19 cellular contexts compared by ENCODE assay signal in genomic region chr3:174540081-174540480, GRCh38.
A peak's percentile ranks its signal among the peaks of the same experiment; 100 is the strongest.
DNase-seq lines count a peak whose midpoint lies in the region; ATAC-seq and TF ChIP-seq lines count a peak whose summit lies in the region.
"Had no signal": no experiment of that assay in that cellular context is flagged by ENCODE, and none has a peak within 500 bp of the region (broad histone marks: within the 10 kb centered on the region; RNA-seq: fewer than 3 reads in every experiment).

No MANE protein-coding gene starts in this region.

- H3K9ac ChIP-seq in MM.1S (ENCODE audit: low read length), result no peak overlapping the region

- H4K20me1 ChIP-seq in MM.1S (ENCODE audit: insufficient read depth, low read length), result no peaks in the 10 kb centered on the region

- H3K79me2 ChIP-seq in MM.1S (ENCODE audit: low read length), result no peaks in the 10 kb centered on the region

- no peaks in the 10 kb centered on the region for H3K36me3 Mint-ChIP-seq in glutamatergic neuron (ENCODE audit: unreplicated experiment)
- H3K36me3 Mint-ChIP-seq in stimulated activated effector memory CD8-positive, alpha-beta T cell treated with anti-CD3 and anti-CD28 coated beads, Interleukin-12 subunit alpha, Interleukin-12 subunit beta, amount 100 ng/mL, for 72 hours, result no peaks in the 10 kb centered on the region
- H3K36me3 Mint-ChIP-seq: activated naive CD4-positive, alpha-beta T cell treated with anti-CD3 and anti-CD28 coated beads, Interleukin-2, amount 50 U/mL, for 72 hours had no signal

- TF ChIP-seq CTCF in MM.1S (IDR thresholded peaks at IDR 0.05; ENCODE audit: low read length), result no peak
- TF ChIP-seq CTCF in glutamatergic neuron (IDR thresholded peaks at IDR 0.05; ENCODE audit: partially characterized antibody, unreplicated experiment), result no peak

- no peaks in the 10 kb centered on the region for H3K27me3 ChIP-seq in MM.1S (replicated peaks; ENCODE audit: insufficient read depth, low read length)
- H3K27me3 ChIP-seq: colonic mucosa, foreskin keratinocyte had no signal

- H3K27ac ChIP-seq in MM.1S (ENCODE audit: low read length), result no peak overlapping the region; the same call in 1 of the 2 replicates
- H3K27ac ChIP-seq: colonic mucosa, foreskin keratinocyte, lower lobe of right lung, VCaP had no signal

- H3F3A ChIP-seq in MM.1S (ENCODE audit: insufficient read depth, low read length), result no peaks in the 10 kb centered on the region

- H3K4me1 ChIP-seq in MM.1S (ENCODE audit: low read length), result no peaks in the 10 kb centered on the region
- H3K4me1 ChIP-seq: colonic mucosa, foreskin keratinocyte, lower lobe of right lung had no signal

- peaks cover 7% of the 10 kb centered on the region for H3K4me1 Mint-ChIP-seq in glutamatergic neuron (ENCODE audit: low read depth, unreplicated experiment)
- no peaks in the 10 kb centered on the region for H3K4me1 Mint-ChIP-seq in stimulated activated effector memory CD8-positive, alpha-beta T cell treated with anti-CD3 and anti-CD28 coated beads, Interleukin-12 subunit alpha, Interleukin-12 subunit beta, amount 100 ng/mL, for 72 hours
- H3K4me1 Mint-ChIP-seq: immature natural killer cell had no signal

- no peak overlapping the region for H3K4me3 ChIP-seq in MM.1S (ENCODE audit: low read length)
- H3K4me3 ChIP-seq: colonic mucosa, lower lobe of right lung had no signal

- no peak overlapping the region for H2AFZ ChIP-seq in MM.1S (ENCODE audit: low read length)

- no peak overlapping the region for H3K4me2 ChIP-seq in MM.1S (ENCODE audit: low read depth, low read length)

- no peaks in the 10 kb centered on the region for H3K9me3 ChIP-seq in MM.1S (replicated peaks; ENCODE audit: insufficient read depth, low read length)
- H3K9me3 ChIP-seq: colonic mucosa, lower lobe of right lung had no signal

- no peaks in the 10 kb centered on the region for H3K9me3 Mint-ChIP-seq in glutamatergic neuron (ENCODE audit: unreplicated experiment)
- peaks cover 21% of the 10 kb centered on the region for H3K9me3 Mint-ChIP-seq in stimulated activated effector memory CD8-positive, alpha-beta T cell treated with anti-CD3 and anti-CD28 coated beads, Interleukin-12 subunit alpha, Interleukin-12 subunit beta, amount 100 ng/mL, for 72 hours
- H3K9me3 Mint-ChIP-seq: activated CD8-positive, alpha-beta T cell treated with anti-CD3 and anti-CD28 coated beads for 36 hours; activated naive CD4-positive, alpha-beta T cell treated with anti-CD3 and anti-CD28 coated beads, Interleukin-2, amount 50 U/mL, for 72 hours had no signal

- H3K9me2 ChIP-seq in MM.1S (replicated peaks; ENCODE audit: insufficient read depth, low read length), result no peaks in the 10 kb centered on the region

- DNase-seq in DMS 273 (lab: John Stamatoyannopoulos, UW; ENCODE audit: unreplicated experiment) (peak; percentile 64), MM.1S (peak; percentile 76), NCI-H69 (lab: John Stamatoyannopoulos, UW) (peak; percentile 98), glutamatergic neuron (no peak)
- no peak for DNase-seq in stimulated activated CD4-positive, alpha-beta T cell treated with anti-CD3 and anti-CD28 coated beads, Interleukin-4, amount 100 ng/mL, for 1 hour
- DNase-seq in stimulated activated effector memory CD8-positive, alpha-beta T cell treated with anti-CD3 and anti-CD28 coated beads, Interleukin-12 subunit alpha, Interleukin-12 subunit beta, amount 100 ng/mL, for 72 hours (ENCODE audit: low spot score in 2 of 2), result no peak
- DNase-seq in activated T-cell treated with anti-CD3 and anti-CD28 coated beads, Interleukin-2, amount 50 U/mL, for 1 hour, result no peak
- no peak for DNase-seq in stimulated activated CD4-positive, alpha-beta T cell treated with anti-CD3 and anti-CD28 coated beads, Interleukin-15, amount 100 ng/mL, for 24 hours
- DNase-seq: activated CD8-positive, alpha-beta T cell treated with anti-CD3 and anti-CD28 coated beads for 36 hours; activated T-cell treated with anti-CD3 and anti-CD28 coated beads, Interleukin-2, amount 50 U/mL, for 48 hours; colonic mucosa; foreskin keratinocyte; immature natural killer cell; KBM-7; lower lobe of right lung; NCI-H1048; NCI-H82 had no signal

- H3K36me3 ChIP-seq in MM.1S (replicated peaks; ENCODE audit: insufficient read depth, low read length), result no peaks in the 10 kb centered on the region
- H3K36me3 ChIP-seq: colonic mucosa, lower lobe of right lung had no signal

- peak overlapping the region; percentile 40 for H3K27ac Mint-ChIP-seq in glutamatergic neuron (ENCODE audit: unreplicated experiment)
- H3K27ac Mint-ChIP-seq in stimulated activated effector memory CD8-positive, alpha-beta T cell treated with anti-CD3 and anti-CD28 coated beads, Interleukin-12 subunit alpha, Interleukin-12 subunit beta, amount 100 ng/mL, for 72 hours, result no peak overlapping the region
- H3K27ac Mint-ChIP-seq: activated CD8-positive, alpha-beta T cell treated with anti-CD3 and anti-CD28 coated beads for 36 hours; activated naive CD4-positive, alpha-beta T cell treated with anti-CD3 and anti-CD28 coated beads, Interleukin-2, amount 50 U/mL, for 72 hours; immature natural killer cell had no signal

- peaks cover 3% of the 10 kb centered on the region for H3K27me3 Mint-ChIP-seq in glutamatergic neuron (ENCODE audit: unreplicated experiment)
- H3K27me3 Mint-ChIP-seq: activated CD8-positive, alpha-beta T cell treated with anti-CD3 and anti-CD28 coated beads for 36 hours had no signal

- no peak for ATAC-seq in stimulated activated effector memory CD8-positive, alpha-beta T cell treated with anti-CD3 and anti-CD28 coated beads, Interleukin-12 subunit alpha, Interleukin-12 subunit beta, amount 100 ng/mL, for 72 hours
- ATAC-seq: activated CD8-positive, alpha-beta T cell treated with anti-CD3 and anti-CD28 coated beads for 36 hours; activated naive CD4-positive, alpha-beta T cell treated with anti-CD3 and anti-CD28 coated beads, Interleukin-2, amount 50 U/mL, for 72 hours; foreskin keratinocyte; lower lobe of right lung had no signal

- no peak overlapping the region for H3K4me3 Mint-ChIP-seq in glutamatergic neuron (ENCODE audit: unreplicated experiment)
- no peak overlapping the region for H3K4me3 Mint-ChIP-seq in stimulated activated effector memory CD8-positive, alpha-beta T cell treated with anti-CD3 and anti-CD28 coated beads, Interleukin-12 subunit alpha, Interleukin-12 subunit beta, amount 100 ng/mL, for 72 hours
- H3K4me3 Mint-ChIP-seq: activated CD8-positive, alpha-beta T cell treated with anti-CD3 and anti-CD28 coated beads for 36 hours; immature natural killer cell had no signal

Comparison
In these comparisons a context has a peak if more than half of its experiments do, and no peak if none do; other contexts are left out.
1. DNase-seq: peak in DMS 273 (single experiment), MM.1S (single experiment) and NCI-H69 (single experiment); none in glutamatergic neuron (single experiment), stimulated activated CD4-positive, alpha-beta T cell treated with anti-CD3 and anti-CD28 coated beads, Interleukin-4, amount 100 ng/mL, for 1 hour (single experiment), stimulated activated effector memory CD8-positive, alpha-beta T cell treated with anti-CD3 and anti-CD28 coated beads, Interleukin-12 subunit alpha, Interleukin-12 subunit beta, amount 100 ng/mL, for 72 hours (0 of 2), activated T-cell treated with anti-CD3 and anti-CD28 coated beads, Interleukin-2, amount 50 U/mL, for 1 hour (single experiment) and stimulated activated CD4-positive, alpha-beta T cell treated with anti-CD3 and anti-CD28 coated beads, Interleukin-15, amount 100 ng/mL, for 24 hours (single experiment).